ENCODE assay signal across 30 cellular contexts in genomic region chr2:100293341-100294161, GRCh38. TPM values are rescaled to one million over a fixed set of nuclear protein-coding genes. Genes with fewer than 3 reads are reported as not detected.
A peak's percentile ranks its signal among the peaks of the same experiment; 100 is the strongest.
DNase-seq lines count a peak whose midpoint lies in the region; ATAC-seq, FAIRE-seq and TF ChIP-seq lines count a peak whose summit lies in the region.
"Had no signal": no experiment of that assay in that cellular context is flagged by ENCODE, and none has a peak within 500 bp of the region (broad histone marks: within the 10 kb centered on the region; RNA-seq: fewer than 3 reads in every experiment).

No MANE protein-coding gene starts in this region.

- no peak for TF ChIP-seq POLR2A in ovary (IDR thresholded peaks at IDR 0.05)

- WGBS in ovary, 3 donors, result 88 to 96% (median 96%) methylated on average over 9 of the region's 9 CpGs
- WGBS in psoas muscle, 3 donors, result 88 to 95% (median 94%) methylated on average over 9 of the region's 9 CpGs

- no peak for FAIRE-seq in bronchial epithelial cell (lab: Jason Lieb, UNC)
- FAIRE-seq: astrocyte, G401.6, HTR-8/SVneo, islet of Langerhans, small intestine had no signal

- H3K27me3 ChIP-seq in bronchial epithelial cell (ENCODE audit: control insufficient read depth, insufficient read depth, low read length), result no peaks in the 10 kb centered on the region
- no peaks in the 10 kb centered on the region for H3K27me3 ChIP-seq in ovary
- H3K27me3 ChIP-seq in psoas muscle (ENCODE audit: insufficient read depth in 3 of 3, low read length in 2 of 3), result no peaks in the 10 kb centered on the region
- H3K27me3 ChIP-seq: left lung, SJCRH30 had no signal

- H3K9me3 ChIP-seq in ovary (no peaks in the 10 kb centered on the region), psoas muscle (no peaks in the 10 kb centered on the region)
- H3K9me3 ChIP-seq: left lung, SJCRH30, thoracic aorta had no signal

- H3K4me1 ChIP-seq in ovary (ENCODE audit: insufficient read depth) (peaks cover 14% of the 10 kb centered on the region), psoas muscle (no peaks in the 10 kb centered on the region)

- H3K4me3 ChIP-seq in bronchial epithelial cell (ENCODE audit: low read depth, low read length) (no peak overlapping the region), ovary (no peak overlapping the region), psoas muscle (no peak overlapping the region)
- H3K4me3 ChIP-seq: BLaER1 treated with 17β-estradiol and CSF1 and Interleukin-3, amounts not matched to agents 10 nM and 100 nM; coronary artery; left lung; SJCRH30; thoracic aorta had no signal

- TF ChIP-seq CTCF in bronchial epithelial cell (IDR thresholded peaks at IDR 0.05; ENCODE audit: insufficient read depth, low read length, severe bottlenecking) (no peak), ovary (IDR thresholded peaks at IDR 0.05) (no peak), GM10266 (IDR thresholded peaks at IDR 0.05; ENCODE audit: control insufficient read depth, insufficient read depth, low read depth, missing control alignments) (no peak), psoas muscle (IDR thresholded peaks at IDR 0.05) (no peak)

- DNase-seq in ELR (ENCODE audit: low read depth) (peak; percentile 72), M059J (ENCODE audit: low read depth) (peak; percentile 31), bronchial epithelial cell (ENCODE audit: low read depth) (peak; percentile 28), ovary (peak in 1 of 5 donors; percentile 18), GM10266 (ENCODE audit: extremely low spot score) (no peak), psoas muscle (no peak)
- DNase-seq: activated CD4-positive, alpha-beta T cell treated with anti-CD3 and anti-CD28 coated beads, Interleukin-2, amount 50 U/mL, for 1 hour; activated CD4-positive, CD25-positive, alpha-beta regulatory T cell; activated effector memory CD4-positive, alpha-beta T cell treated with Interleukin-2 at 50 U/mL for 16 hours; activated T-cell treated with anti-CD3 and anti-CD28 coated beads, Interleukin-2, amount 50 U/mL, for 1 hour; DMS153; effector memory CD8-positive, alpha-beta T cell; left lung; NCI-H1417 treated with DMSO at 0.1 percent for 48 hours; NCI-H2081; NCI-H345; NCI-H774; SJCRH30; small intestine; stimulated activated CD4-positive, alpha-beta T cell treated with anti-CD3 and anti-CD28 coated beads, Interleukin-1b, Interleukin-23, amount 100 ng/mL, for 48 hours; stimulated activated naive CD8-positive, alpha-beta T cell treated with anti-CD3 and anti-CD28 coated beads, Interleukin-15, Interleukin-2, amounts not matched to agents 100 U/mL and 50 U/mL, for 24 hours had no signal

- no peak for TF ChIP-seq EP300 in ovary (IDR thresholded peaks at IDR 0.05)

- H3K36me3 ChIP-seq in bronchial epithelial cell (ENCODE audit: control insufficient read depth, insufficient read depth, low read length), result no peaks in the 10 kb centered on the region
- H3K36me3 ChIP-seq in ovary, result no peaks in the 10 kb centered on the region
- H3K36me3 ChIP-seq in psoas muscle (ENCODE audit: insufficient read depth in 1 of 2, low read depth in 1 of 2), result peaks cover 0 to 38% of the 10 kb centered on the region in 2 donors
- H3K36me3 ChIP-seq: BLaER1 treated with 17β-estradiol and CSF1 and Interleukin-3, amounts not matched to agents 10 nM and 100 nM; SJCRH30 had no signal

- intact Hi-C loops in ovary (cut with DNase I) (no loop called here), psoas muscle (cut with DNase I) (no loop called here)

- ATAC-seq in psoas muscle, result no peak
- no peak for ATAC-seq in GM21447 (IDR thresholded peaks at IDR 0.05; ENCODE audit: unreplicated experiment)
- ATAC-seq: effector memory CD8-positive, alpha-beta T cell; left lung; stimulated activated naive CD8-positive, alpha-beta T cell treated with anti-CD3 and anti-CD28 coated beads, Interleukin-15, Interleukin-2, amounts not matched to agents 100 U/mL and 50 U/mL, for 24 hours had no signal

- H3K27ac ChIP-seq in ovary (peak overlapping the region; percentile 0 to 83), psoas muscle (no peak overlapping the region)
- H3K27ac ChIP-seq: BLaER1 treated with 17β-estradiol and CSF1 and Interleukin-3, amounts not matched to agents 10 nM and 100 nM; coronary artery; KMS-11; SJCRH30; thoracic aorta had no signal

RNA-seq across cellular contexts. Expression of gene LONRF2, which starts 28.8 kb away (rescaled TPM):
- 0.10 TPM in 1 of 2 replicates, not detected in the other for total RNA-seq in M059J (2014; rRNA removed; shearing (Covaris generic))
- under 0.01 TPM in 1 of 2 replicates, not detected in the other for total RNA-seq in bronchial epithelial cell
- 100 to 1,000 TPM in 1 of 7 donors, 10 to 100 TPM in 6; 20.6 to 133 (median 37.8) TPM for total RNA-seq in ovary
- 10 to 100 TPM in 1 of 2 donors, 1 to 10 TPM in 1; 4.7 to 16.5 TPM for polyA plus RNA-seq in ovary
- 10 to 100 TPM in 1 of 4 donors, 1 to 10 TPM in 3; 5.2 to 11.5 (median 7.3) TPM for total RNA-seq in psoas muscle
- 1 to 10 TPM in 1 of 3 donors, under 1 TPM in 2; 0.22 to 5.7 (median 0.65) TPM for polyA plus RNA-seq in psoas muscle
- total RNA-seq: SJCRH30 had no signal

Comparison
In these comparisons a context has a peak if more than half of its experiments do, and no peak if none do; other contexts are left out.
1. DNase-seq: peak in ELR (single experiment), M059J (single experiment) and bronchial epithelial cell (single experiment); none in GM10266 (single experiment) and psoas muscle (0 of 2).